ENCODE assay signal across 8 cellular contexts in genomic region chr4:2932951-2933565, GRCh38. TPM values are rescaled to one million over a fixed set of nuclear protein-coding genes. Genes with fewer than 3 reads are reported as not detected.
DNase-seq lines count a peak whose midpoint lies in the region; ATAC-seq and TF ChIP-seq lines count a peak whose summit lies in the region.

No MANE protein-coding gene starts in this region.

- H3K4me1 ChIP-seq in CD4-positive, alpha-beta memory T cell (ENCODE audit: insufficient read depth, low read length) = peaks cover 56% of the 10 kb centered on the region
- H3K4me1 ChIP-seq in OCI-LY1 (ENCODE audit: insufficient read depth, low read length, severe bottlenecking) (peaks cover 65% of the 10 kb centered on the region), neuron (ENCODE audit: insufficient read depth, low read length) (peaks cover 15% of the 10 kb centered on the region), SJCRH30 (peaks cover 10% of the 10 kb centered on the region; the same call in 1 of the 2 replicates)

- peak overlapping the region; percentile 6 to 66 for H3K4me3 ChIP-seq in CD4-positive, alpha-beta memory T cell (ENCODE audit: low read length in 2 of 2)
- H3K4me3 ChIP-seq in OCI-LY1 (ENCODE audit: low read depth, low read length, poor library complexity, severe bottlenecking) = peak overlapping the region; percentile 67
- peak overlapping the region; percentile 61 for H3K4me3 ChIP-seq in neuron (ENCODE audit: low read length)
- no peak overlapping the region for H3K4me3 ChIP-seq in SJCRH30

- no peaks in the 10 kb centered on the region for H3K9me3 ChIP-seq in CD4-positive, alpha-beta memory T cell (ENCODE audit: control insufficient read depth in 1 of 2, low read length in 2 of 2)
- H3K9me3 ChIP-seq in OCI-LY1 (ENCODE audit: low read length) = no peaks in the 10 kb centered on the region
- H3K9me3 ChIP-seq in neuron (ENCODE audit: low read length) = no peaks in the 10 kb centered on the region
- H3K9me3 ChIP-seq in SJCRH30 (replicated peaks) = no peaks in the 10 kb centered on the region

- H3K9me2 ChIP-seq in OCI-LY1 (ENCODE audit: low read depth, low read length) = no peaks in the 10 kb centered on the region

- H3K9me3 Mint-ChIP-seq in CD4-positive, alpha-beta memory T cell = peaks cover 0 to under 1% (median 0%) of the 10 kb centered on the region in 8 donors

- intact Hi-C loops in CD4-positive, alpha-beta memory T cell (cut with micrococcal nuclease) = loop anchor here (5.0 to 10.0 kb wide), 3 partner anchors 186 to 516 kb away; partner anchors contain the start of genes CFAP99, FAM193A and ZFYVE28

- peaks cover 11 to 60% of the 10 kb centered on the region in 2 donors for H3K36me3 Mint-ChIP-seq in CD4-positive, alpha-beta memory T cell

- POLR2A ChIA-PET in CD4-positive, alpha-beta memory T cell (lab: Charles Lee; ENCODE audit: partially characterized antibody) = interaction anchor here (0.8 to 2.0 kb wide), 4 partner anchors 8 to 30 kb away, joined by 3 to 12 read pairs (median 4); partner anchors contain the start of genes GRK4 and NOP14

- ATAC-seq in HG03457 (IDR thresholded peaks at IDR 0.05; ENCODE audit: unreplicated experiment) = no peak

- no peaks in the 10 kb centered on the region for H3K79me2 ChIP-seq in OCI-LY1 (ENCODE audit: insufficient read depth, low read length)

- no peaks in the 10 kb centered on the region for H3K27me3 Mint-ChIP-seq in CD4-positive, alpha-beta memory T cell

- CTCF ChIA-PET in CD4-positive, alpha-beta memory T cell (lab: Charles Lee; ENCODE audit: partially characterized antibody) = no interaction called here

- no peaks in the 10 kb centered on the region for H4K20me1 ChIP-seq in OCI-LY1 (ENCODE audit: insufficient read depth, low read length)

- peak overlapping the region; percentile 64; the same call in 1 of the 2 replicates for H3K9ac ChIP-seq in OCI-LY1 (ENCODE audit: low read length)

- peak in 3 of 5 donors; percentile 23 to 36 (median 30) for DNase-seq in CD4-positive, alpha-beta memory T cell
- peak; percentile 16 for DNase-seq in dermis blood vessel endothelial cell
- no peak for DNase-seq in NCI-H1930 (lab: John Stamatoyannopoulos, UW)
- no peak for DNase-seq in SJCRH30
- DNase-seq in NCI-H1436 (lab: John Stamatoyannopoulos, UW) = no peak

- peak overlapping the region; percentile 95 to 99 (median 96) for H3K27ac Mint-ChIP-seq in CD4-positive, alpha-beta memory T cell

- peak overlapping the region; percentile 81 to 96 (median 90) for H3K4me3 Mint-ChIP-seq in CD4-positive, alpha-beta memory T cell

- H3K4me2 ChIP-seq in OCI-LY1 (ENCODE audit: low read length) = peak overlapping the region; percentile 76

- 0 out of 2 replicates have a peak, but pooled peaks cover 3% of the 10 kb centered on the region for H3F3A ChIP-seq in OCI-LY1 (ENCODE audit: insufficient read depth, low read length)

- H3K4me1 Mint-ChIP-seq in CD4-positive, alpha-beta memory T cell = peaks cover 33 to 48% (median 41%) of the 10 kb centered on the region in 4 donors

- peak overlapping the region; percentile 70 for H3K27ac ChIP-seq in CD4-positive, alpha-beta memory T cell (ENCODE audit: low read depth, low read length)
- H3K27ac ChIP-seq in OCI-LY1 (ENCODE audit: low read depth, low read length, poor library complexity, severe bottlenecking) (peak overlapping the region; percentile 87), SJCRH30 (no peak overlapping the region)

- H3K27me3 ChIP-seq in CD4-positive, alpha-beta memory T cell (ENCODE audit: insufficient read depth, low read length) = no peaks in the 10 kb centered on the region
- H3K27me3 ChIP-seq in OCI-LY1 (ENCODE audit: insufficient read depth, low read length) (no peaks in the 10 kb centered on the region), neuron (ENCODE audit: insufficient read depth, low read length) (no peaks in the 10 kb centered on the region), SJCRH30 (no peaks in the 10 kb centered on the region)

- H3K36me3 ChIP-seq in CD4-positive, alpha-beta memory T cell (ENCODE audit: insufficient read depth, low read length) = peaks cover 25% of the 10 kb centered on the region
- H3K36me3 ChIP-seq in OCI-LY1 (ENCODE audit: insufficient read depth, low read length) (peaks cover 26% of the 10 kb centered on the region; the same call in 1 of the 2 replicates), neuron (ENCODE audit: insufficient read depth, low read length) (peaks cover 51% of the 10 kb centered on the region), SJCRH30 (peaks cover 15% of the 10 kb centered on the region; the same call in 1 of the 2 replicates)

- H2AFZ ChIP-seq in OCI-LY1 (ENCODE audit: low read length) = no peak overlapping the region
- H2AFZ ChIP-seq in neuron (ENCODE audit: low read depth, low read length) = no peak overlapping the region

- no peak for TF ChIP-seq CTCF in OCI-LY1 (IDR thresholded peaks at IDR 0.05; ENCODE audit: low read length)

RNA-seq across cellular contexts. Expression of gene NOP14, which starts 30.1 kb away (rescaled TPM):
- 10 to 100 TPM; 41.3 to 41.4 TPM for total RNA-seq in CD4-positive, alpha-beta memory T cell
- 10 to 100 TPM in 1 of 2 donors, 1 to 10 TPM in 1; 2.6 to 35.5 TPM for polyA plus RNA-seq in CD4-positive, alpha-beta memory T cell
- total RNA-seq in dermis blood vessel endothelial cell = 18.5 and 32.4 TPM in 2 replicates
- total RNA-seq in SJCRH30 (2014; rRNA removed; shearing (Covaris generic)) = 36.6 and 39.5 TPM in 2 replicates

RNA-seq across cellular contexts. Expression of gene GRK4, which starts 30.3 kb away (rescaled TPM):
- total RNA-seq in CD4-positive, alpha-beta memory T cell = 1 to 10 TPM; 2.8 to 3.2 TPM
- 1 to 10 TPM in 1 of 2 donors, under 1 TPM in 1; 0.55 to 1.9 TPM for polyA plus RNA-seq in CD4-positive, alpha-beta memory T cell
- 3.4 and 4.4 TPM in 2 replicates for total RNA-seq in dermis blood vessel endothelial cell
- total RNA-seq in SJCRH30 (2014; rRNA removed; shearing (Covaris generic)) = 3.8 and 5.9 TPM in 2 replicates

Comparison
In these comparisons a context has a peak if more than half of its experiments do, and no peak if none do; other contexts are left out.
1. DNase-seq: peak in CD4-positive, alpha-beta memory T cell (3 of 5) and dermis blood vessel endothelial cell (single experiment); none in NCI-H1930 (0 of 2), SJCRH30 (0 of 2) and NCI-H1436 (single experiment).